1 cellular context compared by ENCODE assay signal in genomic region chr1:214641214-214641895, GRCh38.
TF ChIP-seq lines count a peak whose summit lies in the region.

No MANE protein-coding gene starts in this region.

TF ChIP-seq in K562, 482 proteins besides CTCF, POLR2A, EP300 and RAD21:
- TF ChIP-seq BDP1 (IDR thresholded peaks at IDR 0.05; ENCODE audit: insufficient read depth, insufficient read length) (no peak), NR1H2 (CRISPR knock-in tag; IDR thresholded peaks at IDR 0.05) (no peak), ZBTB7A (IDR thresholded peaks at IDR 0.05; ENCODE audit: borderline replicate concordance, control insufficient read depth, low read depth, low read length) (no peak), MEIS2 (IDR thresholded peaks at IDR 0.05; ENCODE audit: partially characterized antibody) (peak; percentile 2)
TF ChIP-seq in K562: peak in this region for 1.
